ENCODE assay signal across 8 cellular contexts in the genomic region with DNA sequence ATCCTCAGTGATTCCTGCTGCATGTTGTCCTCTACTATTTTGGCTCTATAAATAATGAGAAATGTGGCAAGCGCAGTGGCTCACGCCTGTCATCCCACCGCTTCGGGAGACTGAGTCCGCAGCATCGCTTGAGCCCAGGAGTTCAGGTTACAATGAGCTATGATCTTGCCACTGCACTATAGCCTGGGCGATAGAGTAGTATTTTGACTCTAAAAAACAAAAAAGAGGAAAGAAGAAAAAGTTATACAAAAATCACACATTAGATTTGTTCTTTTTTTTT. TPM values are rescaled to one million over a fixed set of nuclear protein-coding genes. Genes with fewer than 3 reads are reported as not detected.
A peak's percentile ranks its signal among the peaks of the same experiment; 100 is the strongest.
DNase-seq lines count a peak whose midpoint lies in the region; ATAC-seq and TF ChIP-seq lines count a peak whose summit lies in the region.

No MANE protein-coding gene starts in this region.

- intact Hi-C loops in heart left ventricle (cut with DNase I) (loop anchor here in 1 of 10 donors (2.0 to 5.0 kb wide), 2 partner anchors 32 to 46 kb away; no protein-coding TSS in a partner anchor), left cardiac atrium (cut with DNase I) (no loop called here), body of pancreas (cut with DNase I) (no loop called here)

- DNase-seq in heart left ventricle (no peak), left cardiac atrium (no peak), body of pancreas (no peak), AG08395 (ENCODE audit: low spot score) (no peak), dedifferentiated amniotic fluid mesenchymal stem cell (ENCODE audit: extremely low spot score) (no peak)

- TF ChIP-seq CTCF in heart left ventricle (IDR thresholded peaks at IDR 0.05) (no peak), body of pancreas (IDR thresholded peaks at IDR 0.05) (no peak)

- H3K4me3 ChIP-seq in heart left ventricle: peak overlapping the region; percentile 59 to 99 (median 82)
- H3K4me3 ChIP-seq in body of pancreas: peak overlapping the region; percentile 25 to 38
- H3K4me3 ChIP-seq in mesodermal cell (ENCODE audit: extremely low read depth, insufficient read depth, low read length, poor library complexity, severe bottlenecking): peak overlapping the region; percentile 89
- peak overlapping the region; percentile 42 for H3K4me3 ChIP-seq in urinary bladder (ENCODE audit: low read depth, low read length)

- WGBS in heart left ventricle, 4 donors: 77 to 92% (median 89%) methylated on average over 7 of the region's 7 CpGs
- 84 to 88% methylated on average over 7 of the region's 7 CpGs for WGBS in body of pancreas, 2 donors
- WGBS in mesodermal cell (ENCODE audit: insufficient coverage in 2 of 2), 2 experiments: 96 to 100% methylated on average over 5 to 6 of the region's 7 CpGs
- WGBS in urinary bladder: 69% methylated on average over 7 of the region's 7 CpGs

- no peak for ATAC-seq in heart left ventricle
- no peak for ATAC-seq in left cardiac atrium
- no peak for ATAC-seq in body of pancreas
- ATAC-seq in HG03460 (IDR thresholded peaks at IDR 0.05; ENCODE audit: unreplicated experiment): no peak

- H3K27me3 ChIP-seq in heart left ventricle (no peaks in the 10 kb centered on the region), body of pancreas (no peaks in the 10 kb centered on the region)

- H3K36me3 ChIP-seq in heart left ventricle (peaks cover 0 to 23% (median 5%) of the 10 kb centered on the region in 9 donors), body of pancreas (replicated peaks in 1 of 2; ENCODE audit: insufficient read depth in 1 of 2, low read depth in 2 of 2) (no peaks in the 10 kb centered on the region), mesodermal cell (ENCODE audit: control insufficient read depth, insufficient read depth, low read length) (peaks cover 17% of the 10 kb centered on the region), urinary bladder (ENCODE audit: insufficient read depth) (peaks cover 1% of the 10 kb centered on the region)

- no peak for TF ChIP-seq POLR2A in heart left ventricle (IDR thresholded peaks at IDR 0.05)
- no peak for TF ChIP-seq POLR2A in body of pancreas (IDR thresholded peaks at IDR 0.05)

- H3K9me3 ChIP-seq in heart left ventricle: no peaks in the 10 kb centered on the region
- no peaks in the 10 kb centered on the region for H3K9me3 ChIP-seq in body of pancreas
- H3K9me3 ChIP-seq in mesodermal cell (ENCODE audit: control insufficient read depth, low read length): peaks cover 6% of the 10 kb centered on the region

- peak overlapping the region in 11 of 12 donors; percentile 74 to 92 (median 88) for H3K27ac ChIP-seq in heart left ventricle
- H3K27ac ChIP-seq in body of pancreas: peak overlapping the region in 3 of 4 donors; percentile 65 to 83 (median 83)
- no peak overlapping the region for H3K27ac ChIP-seq in mesodermal cell (ENCODE audit: low read depth, low read length, severe bottlenecking)
- H3K27ac ChIP-seq in urinary bladder (ENCODE audit: low read depth): no peak overlapping the region

- H3K4me1 ChIP-seq in heart left ventricle: peaks cover 0 to 46% (median 27%) of the 10 kb centered on the region in 12 donors
- peaks cover 26% of the 10 kb centered on the region for H3K4me1 ChIP-seq in body of pancreas
- peaks cover 6% of the 10 kb centered on the region for H3K4me1 ChIP-seq in mesodermal cell (ENCODE audit: control insufficient read depth, insufficient read depth, low read length, poor library complexity, severe bottlenecking)
- no peaks in the 10 kb centered on the region for H3K4me1 ChIP-seq in urinary bladder (ENCODE audit: insufficient read depth)

RNA-seq across cellular contexts. Expression of gene SLC25A44, which starts 0.8 kb away (rescaled TPM):
- 10 to 100 TPM; 16.4 to 27.4 (median 20.5) TPM for total RNA-seq in heart left ventricle
- polyA plus RNA-seq in heart left ventricle: 10 to 100 TPM in 1 of 2 donors, 1 to 10 TPM in 1; 5.8 to 29.3 TPM
- total RNA-seq in left cardiac atrium: 10 to 100 TPM; 16.0 to 23.1 TPM
- 10 to 100 TPM in 1 of 2 donors, 1 to 10 TPM in 1; 5.2 to 13.2 TPM for total RNA-seq in body of pancreas
- polyA plus RNA-seq in mesodermal cell (2013, experiment 1 of 2): 17.8 TPM
- 14.6 TPM for polyA plus RNA-seq in mesodermal cell (2013, experiment 2 of 2)
- total RNA-seq in urinary bladder: 5.7 TPM
- 13.9 TPM for polyA plus RNA-seq in urinary bladder

RNA-seq across cellular contexts. Expression of gene PMF1, which starts 19.7 kb away (rescaled TPM):
- total RNA-seq in heart left ventricle (100 to 1,000 TPM in 1 of 9 donors, 10 to 100 TPM in 8; 57.8 to 116 (median 62.4) TPM), left cardiac atrium (10 to 100 TPM; 47.4 to 62.8 TPM), body of pancreas (10 to 100 TPM; 37.6 to 43.1 TPM), urinary bladder (36.9 TPM)
- polyA plus RNA-seq in heart left ventricle (100 to 1,000 TPM; 104 to 122 TPM), urinary bladder (65.6 TPM)
- 70.0 TPM for polyA plus RNA-seq in mesodermal cell (2013, experiment 1 of 2)
- polyA plus RNA-seq in mesodermal cell (2013, experiment 2 of 2): 62.8 TPM

RNA-seq across cellular contexts. Expression of gene SEMA4A, which starts 39.8 kb away (rescaled TPM):
- total RNA-seq in heart left ventricle (10 to 100 TPM in 1 of 9 donors, 1 to 10 TPM in 5, under 1 TPM in 3; 0.60 to 10.2 (median 1.6) TPM), left cardiac atrium (1 to 10 TPM; 2.7 to 3.8 TPM), body of pancreas (10 to 100 TPM in 1 of 2 donors, 1 to 10 TPM in 1; 2.6 to 11.9 TPM), urinary bladder (7.3 TPM)
- polyA plus RNA-seq in heart left ventricle (1 to 10 TPM in 1 of 2 donors, under 1 TPM in 1; 0.90 to 1.8 TPM), urinary bladder (7.0 TPM)
- polyA plus RNA-seq in mesodermal cell (2013, experiment 1 of 2): 1.6 TPM
- 1.4 TPM for polyA plus RNA-seq in mesodermal cell (2013, experiment 2 of 2)

RNA-seq across cellular contexts. Expression of gene BGLAP, which starts 48.8 kb away (rescaled TPM):
- total RNA-seq in heart left ventricle (under 1 TPM in 6 of 9 donors, not detected in 3; 0.37 to 0.99 (median 0.65) TPM), left cardiac atrium (under 1 TPM in 1 of 2 donors, not detected in 1; 0.47 TPM), body of pancreas (under 1 TPM in 1 of 2 donors, not detected in 1; 0.52 TPM), urinary bladder (0.42 TPM)
- polyA plus RNA-seq in heart left ventricle (under 1 TPM; 0.32 to 0.57 TPM), urinary bladder (0.68 TPM)
- polyA plus RNA-seq in mesodermal cell (2013, experiment 1 of 2): 1.4 TPM
- polyA plus RNA-seq in mesodermal cell (2013, experiment 2 of 2): 1.8 TPM

RNA-seq across cellular contexts. Expression of gene PAQR6, which starts 54.7 kb away (rescaled TPM):
- total RNA-seq in heart left ventricle (1 to 10 TPM in 3 of 9 donors, under 1 TPM in 4, not detected in 2; 0.42 to 1.9 (median 0.92) TPM), left cardiac atrium (1 to 10 TPM in 1 of 2 donors, under 1 TPM in 1; 0.71 to 1.3 TPM), body of pancreas (under 1 TPM in 1 of 2 donors, not detected in 1; 0.33 TPM), urinary bladder (0.79 TPM)
- polyA plus RNA-seq in heart left ventricle (under 1 TPM; 0.26 to 0.61 TPM), urinary bladder (1.5 TPM)
- 9.0 TPM for polyA plus RNA-seq in mesodermal cell (2013, experiment 1 of 2)
- polyA plus RNA-seq in mesodermal cell (2013, experiment 2 of 2): 8.5 TPM

Comparison
In these comparisons a context has a peak if more than half of its experiments do, and no peak if none do; other contexts are left out.
1. H3K27ac ChIP-seq: peak in heart left ventricle (11 of 12) and body of pancreas (3 of 4); none in mesodermal cell (single experiment) and urinary bladder (single experiment).
2. H3K4me3 ChIP-seq: peak in every context shown above with its lines; median percentile 89 in mesodermal cell; 82 in heart left ventricle; 42 in urinary bladder; 32 in body of pancreas.